In genomic region chr11:71158936-71159335, GRCh38 we compare ENCODE assay signal across 24 cellular contexts.
"Had no signal": no experiment of that assay in that cellular context is flagged by ENCODE, and none has a peak within 500 bp of the region (broad histone marks: within the 10 kb centered on the region; RNA-seq: fewer than 3 reads in every experiment).

No MANE protein-coding gene starts in this region.

- H3K4me1 ChIP-seq: ascending aorta, SJCRH30 had no signal

- DNase-seq: activated CD4-positive, alpha-beta T cell treated with anti-CD3 and anti-CD28 coated beads, Interleukin-2, amount 10 ng/mL, durations not matched to agents 24 days and 14 days; activated CD4-positive, alpha-beta T cell treated with anti-CD3 and anti-CD28 coated beads, Interleukin-2, amount 50 U/mL, for 48 hours; activated CD8-positive, alpha-beta T cell treated with anti-CD3 and anti-CD28 coated beads, Interleukin-2, amount 10 ng/mL, durations not matched to agents 7 days and 5 days; activated naive CD4-positive, alpha-beta T cell treated with Interleukin-2 at 50 U/mL for 16 hours; activated naive CD8-positive, alpha-beta T cell treated with anti-CD3 and anti-CD28 coated beads, Interleukin-2, amount 10 ng/mL, durations not matched to agents 7 days and 5 days; activated T-cell treated with anti-CD3 and anti-CD28 coated beads, Interleukin-2, amount 50 U/mL, for 24 hours; amygdala; Karpas-422; KBM-7; NCI-H1105 treated with DMSO at 0.1 percent for 48 hours; NCI-H1436; NCI-H1694; NCI-H1930; NCI-H2081 treated with DMSO at 0.1 percent for 48 hours; NCI-H226; NCI-H446 treated with DMSO at 0.1 percent for 48 hours; NCI-H524; SHP77; SJCRH30; T1000 had no signal

- H3K36me3 ChIP-seq: ascending aorta, cardiac muscle cell, SJCRH30 had no signal

- H3K27me3 ChIP-seq: ascending aorta, cardiac muscle cell, SJCRH30 had no signal

- ATAC-seq: activated CD8-positive, alpha-beta T cell treated with anti-CD3 and anti-CD28 coated beads, Interleukin-2, amount 10 ng/mL, durations not matched to agents 7 days and 5 days; Panc1 had no signal

- H3K4me3 ChIP-seq: ascending aorta, cardiac muscle cell, SJCRH30, SK-N-MC had no signal

- H3K9me3 ChIP-seq: ascending aorta, SJCRH30 had no signal

- H3K27ac ChIP-seq: ascending aorta, cardiac muscle cell, SJCRH30, SK-N-MC had no signal
